Comparison of ENCODE assay signal across 17 cellular contexts in genomic region chr2:235964787-235965390, GRCh38.
"Had no signal": no experiment of that assay in that cellular context is flagged by ENCODE, and none has a peak within 500 bp of the region (broad histone marks: within the 10 kb centered on the region; RNA-seq: fewer than 3 reads in every experiment).

No MANE protein-coding gene starts in this region.

- H3K9me3 Mint-ChIP-seq: endodermal cell; nephron progenitor cell; stimulated activated memory B cell treated with anti-CD40 and anti-IgM and Interleukin-4, amounts not matched to agents 10 μg/mL and 1 μg/mL and 100 μg/mL, for 72 hours; stimulated activated naive CD8-positive, alpha-beta T cell treated with anti-CD3 and anti-CD28 coated beads, Interleukin-15, Interleukin-2, amounts not matched to agents 100 ng/mL and 50 ng/mL, for 24 hours had no signal

- DNase-seq: effector CD4-positive, alpha-beta T cell; endodermal cell; heart left ventricle; hypothalamus; kidney glomerular epithelial cell; mesendoderm; naive thymus-derived CD4-positive, alpha-beta T cell; nephron progenitor cell; stimulated activated CD4-positive, alpha-beta T cell treated with anti-CD3 and anti-CD28 coated beads, Interleukin-4, amount 100 ng/mL, for 1 hour; stimulated activated CD8-positive, alpha-beta memory T cell treated with anti-CD3 and anti-CD28 coated beads, Interleukin-4, amount 100 ng/mL, for 48 hours; tibial artery; upper lobe of right lung had no signal

- H3K4me3 ChIP-seq: coronary artery, heart left ventricle, smooth muscle cell, tibial artery, upper lobe of right lung, vagina had no signal

- H3K4me1 Mint-ChIP-seq: endodermal cell; naive thymus-derived CD4-positive, alpha-beta T cell; stimulated activated memory B cell treated with anti-CD40 and anti-IgM and Interleukin-4, amounts not matched to agents 10 μg/mL and 1 μg/mL and 100 μg/mL, for 72 hours had no signal

- H3K36me3 Mint-ChIP-seq: naive thymus-derived CD4-positive, alpha-beta T cell; stimulated activated memory B cell treated with anti-CD40 and anti-IgM and Interleukin-4, amounts not matched to agents 10 μg/mL and 1 μg/mL and 100 μg/mL, for 72 hours had no signal

- H3K4me3 Mint-ChIP-seq: endodermal cell; naive thymus-derived CD4-positive, alpha-beta T cell; nephron progenitor cell; stimulated activated memory B cell treated with anti-CD40 and anti-IgM and Interleukin-4, amounts not matched to agents 10 μg/mL and 1 μg/mL and 100 μg/mL, for 72 hours; stimulated activated naive CD8-positive, alpha-beta T cell treated with anti-CD3 and anti-CD28 coated beads, Interleukin-15, Interleukin-2, amounts not matched to agents 100 ng/mL and 50 ng/mL, for 24 hours had no signal

- H3K27ac Mint-ChIP-seq: endodermal cell; naive thymus-derived CD4-positive, alpha-beta T cell; nephron progenitor cell; stimulated activated memory B cell treated with anti-CD40 and anti-IgM and Interleukin-4, amounts not matched to agents 10 μg/mL and 1 μg/mL and 100 μg/mL, for 72 hours; stimulated activated naive CD8-positive, alpha-beta T cell treated with anti-CD3 and anti-CD28 coated beads, Interleukin-15, Interleukin-2, amounts not matched to agents 100 ng/mL and 50 ng/mL, for 24 hours had no signal

- ATAC-seq: heart left ventricle; naive thymus-derived CD4-positive, alpha-beta T cell; stimulated activated memory B cell treated with anti-CD40 and anti-IgM and Interleukin-4, amounts not matched to agents 10 μg/mL and 1 μg/mL and 100 μg/mL, for 72 hours; upper lobe of right lung had no signal
